ENCODE assay signal across 9 cellular contexts in genomic region chr5:166784545-166785078, GRCh38.
"Had no signal": no experiment of that assay in that cellular context is flagged by ENCODE, and none has a peak within 500 bp of the region (broad histone marks: within the 10 kb centered on the region; RNA-seq: fewer than 3 reads in every experiment).

No MANE protein-coding gene starts in this region.

- H3K4me2 ChIP-seq: GM23338 had no signal

- H3K36me3 ChIP-seq: HAP-1 had no signal

- H3K27ac ChIP-seq: HL-60 had no signal

- ATAC-seq: GM23338, HCT116, K562 had no signal

- H3K4me3 ChIP-seq: GM23338, HAP-1, K562 had no signal

- H3K9me3 ChIP-seq: HAP-1 had no signal

- H2AFZ ChIP-seq: GM23338 had no signal

- DNase-seq: H7, HFFc6, IMR-90, KG1 had no signal
